In the genomic region with DNA sequence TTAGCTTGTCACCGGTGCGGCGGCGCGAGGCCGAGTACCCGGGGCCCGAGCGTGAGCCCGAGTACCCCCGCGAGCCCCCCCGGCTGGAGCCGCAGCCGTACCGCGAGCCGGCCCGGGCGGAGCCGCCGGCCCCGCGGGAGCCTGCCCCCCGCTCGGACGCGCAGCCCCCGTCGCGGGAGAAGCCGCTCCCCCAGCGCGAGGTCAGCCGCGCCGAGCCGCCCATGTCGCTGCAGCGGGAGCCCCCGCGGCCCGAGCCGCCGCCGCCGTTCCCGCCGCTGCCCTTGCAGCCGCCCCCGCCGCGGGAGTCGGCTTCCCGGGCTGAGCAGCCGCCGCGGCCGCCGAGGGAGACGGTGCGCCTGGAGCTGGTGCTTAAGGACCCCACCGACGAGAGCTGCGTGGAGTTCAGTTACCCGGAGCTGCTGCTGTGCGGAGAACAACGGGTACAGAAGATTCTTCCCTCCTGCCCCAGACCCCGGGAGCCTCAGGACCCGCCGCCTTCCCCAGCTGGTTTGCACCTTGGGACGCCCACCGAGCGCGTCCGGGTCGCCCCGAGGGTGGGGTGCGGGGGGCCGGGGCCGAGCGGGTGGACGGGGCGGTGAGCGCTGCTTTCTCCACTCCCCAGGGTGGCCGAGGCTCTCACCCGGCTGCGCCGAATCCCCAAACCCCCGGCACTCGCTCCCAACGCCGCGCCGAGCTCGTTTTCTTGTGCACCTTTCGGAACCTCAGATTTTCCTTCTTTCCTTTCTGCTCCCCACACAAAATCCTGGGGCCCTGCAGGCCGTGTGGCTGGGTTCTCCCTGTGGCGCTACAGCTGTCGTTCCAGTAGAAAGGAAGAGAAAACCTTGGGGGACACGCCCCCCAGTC, we compare ENCODE assay signal across 1 cellular context.
TF ChIP-seq lines count a peak whose summit lies in the region.

No MANE protein-coding gene starts in this region.

TF ChIP-seq in HepG2, 621 proteins besides CTCF, POLR2A, EP300 and RAD21 (continued from another document and continues in another):
- TF ChIP-seq, protein P1, sequence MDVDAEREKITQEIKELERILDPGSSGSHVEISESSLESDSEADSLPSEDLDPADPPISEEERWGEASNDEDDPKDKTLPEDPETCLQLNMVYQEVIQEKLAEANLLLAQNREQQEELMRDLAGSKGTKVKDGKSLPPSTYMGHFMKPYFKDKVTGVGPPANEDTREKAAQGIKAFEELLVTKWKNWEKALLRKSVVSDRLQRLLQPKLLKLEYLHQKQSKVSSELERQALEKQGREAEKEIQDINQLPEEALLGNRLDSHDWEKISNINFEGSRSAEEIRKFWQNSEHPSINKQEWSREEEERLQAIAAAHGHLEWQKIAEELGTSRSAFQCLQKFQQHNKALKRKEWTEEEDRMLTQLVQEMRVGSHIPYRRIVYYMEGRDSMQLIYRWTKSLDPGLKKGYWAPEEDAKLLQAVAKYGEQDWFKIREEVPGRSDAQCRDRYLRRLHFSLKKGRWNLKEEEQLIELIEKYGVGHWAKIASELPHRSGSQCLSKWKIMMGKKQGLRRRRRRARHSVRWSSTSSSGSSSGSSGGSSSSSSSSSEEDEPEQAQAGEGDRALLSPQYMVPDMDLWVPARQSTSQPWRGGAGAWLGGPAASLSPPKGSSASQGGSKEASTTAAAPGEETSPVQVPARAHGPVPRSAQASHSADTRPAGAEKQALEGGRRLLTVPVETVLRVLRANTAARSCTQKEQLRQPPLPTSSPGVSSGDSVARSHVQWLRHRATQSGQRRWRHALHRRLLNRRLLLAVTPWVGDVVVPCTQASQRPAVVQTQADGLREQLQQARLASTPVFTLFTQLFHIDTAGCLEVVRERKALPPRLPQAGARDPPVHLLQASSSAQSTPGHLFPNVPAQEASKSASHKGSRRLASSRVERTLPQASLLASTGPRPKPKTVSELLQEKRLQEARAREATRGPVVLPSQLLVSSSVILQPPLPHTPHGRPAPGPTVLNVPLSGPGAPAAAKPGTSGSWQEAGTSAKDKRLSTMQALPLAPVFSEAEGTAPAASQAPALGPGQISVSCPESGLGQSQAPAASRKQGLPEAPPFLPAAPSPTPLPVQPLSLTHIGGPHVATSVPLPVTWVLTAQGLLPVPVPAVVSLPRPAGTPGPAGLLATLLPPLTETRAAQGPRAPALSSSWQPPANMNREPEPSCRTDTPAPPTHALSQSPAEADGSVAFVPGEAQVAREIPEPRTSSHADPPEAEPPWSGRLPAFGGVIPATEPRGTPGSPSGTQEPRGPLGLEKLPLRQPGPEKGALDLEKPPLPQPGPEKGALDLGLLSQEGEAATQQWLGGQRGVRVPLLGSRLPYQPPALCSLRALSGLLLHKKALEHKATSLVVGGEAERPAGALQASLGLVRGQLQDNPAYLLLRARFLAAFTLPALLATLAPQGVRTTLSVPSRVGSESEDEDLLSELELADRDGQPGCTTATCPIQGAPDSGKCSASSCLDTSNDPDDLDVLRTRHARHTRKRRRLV (CRISPR knock-in tag; IDR thresholded peaks at IDR 0.05), result no peak
- peak; percentile 92; the same call in 1 of the 2 replicates for TF ChIP-seq SAP130 (CRISPR knock-in tag; IDR thresholded peaks at IDR 0.05; ENCODE audit: low read depth)
- 0 out of 2 replicates have a peak, but pooled peaks have one; percentile 29 for TF ChIP-seq CBX5 (CRISPR knock-in tag; IDR thresholded peaks at IDR 0.05; ENCODE audit: borderline replicate concordance)
- peak; percentile 92; the same call in 1 of the 2 replicates for TF ChIP-seq KMT2A (CRISPR knock-in tag; IDR thresholded peaks at IDR 0.05)
- TF ChIP-seq, protein P2, sequence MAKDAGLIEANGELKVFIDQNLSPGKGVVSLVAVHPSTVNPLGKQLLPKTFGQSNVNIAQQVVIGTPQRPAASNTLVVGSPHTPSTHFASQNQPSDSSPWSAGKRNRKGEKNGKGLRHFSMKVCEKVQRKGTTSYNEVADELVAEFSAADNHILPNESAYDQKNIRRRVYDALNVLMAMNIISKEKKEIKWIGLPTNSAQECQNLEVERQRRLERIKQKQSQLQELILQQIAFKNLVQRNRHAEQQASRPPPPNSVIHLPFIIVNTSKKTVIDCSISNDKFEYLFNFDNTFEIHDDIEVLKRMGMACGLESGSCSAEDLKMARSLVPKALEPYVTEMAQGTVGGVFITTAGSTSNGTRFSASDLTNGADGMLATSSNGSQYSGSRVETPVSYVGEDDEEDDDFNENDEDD (CRISPR knock-in tag; IDR thresholded peaks at IDR 0.05; ENCODE audit: borderline replicate concordance), result 0 out of 2 replicates have a peak, but pooled peaks have one; percentile 11
- TF ChIP-seq, protein P3, sequence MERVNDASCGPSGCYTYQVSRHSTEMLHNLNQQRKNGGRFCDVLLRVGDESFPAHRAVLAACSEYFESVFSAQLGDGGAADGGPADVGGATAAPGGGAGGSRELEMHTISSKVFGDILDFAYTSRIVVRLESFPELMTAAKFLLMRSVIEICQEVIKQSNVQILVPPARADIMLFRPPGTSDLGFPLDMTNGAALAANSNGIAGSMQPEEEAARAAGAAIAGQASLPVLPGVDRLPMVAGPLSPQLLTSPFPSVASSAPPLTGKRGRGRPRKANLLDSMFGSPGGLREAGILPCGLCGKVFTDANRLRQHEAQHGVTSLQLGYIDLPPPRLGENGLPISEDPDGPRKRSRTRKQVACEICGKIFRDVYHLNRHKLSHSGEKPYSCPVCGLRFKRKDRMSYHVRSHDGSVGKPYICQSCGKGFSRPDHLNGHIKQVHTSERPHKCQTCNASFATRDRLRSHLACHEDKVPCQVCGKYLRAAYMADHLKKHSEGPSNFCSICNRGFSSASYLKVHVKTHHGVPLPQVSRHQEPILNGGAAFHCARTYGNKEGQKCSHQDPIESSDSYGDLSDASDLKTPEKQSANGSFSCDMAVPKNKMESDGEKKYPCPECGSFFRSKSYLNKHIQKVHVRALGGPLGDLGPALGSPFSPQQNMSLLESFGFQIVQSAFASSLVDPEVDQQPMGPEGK (CRISPR knock-in tag; IDR thresholded peaks at IDR 0.05), result peak; percentile 95; the same call in 1 of the 2 replicates
- TF ChIP-seq ZKSCAN8 (CRISPR knock-in tag; IDR thresholded peaks at IDR 0.05; ENCODE audit: borderline replicate concordance), result no peak
- TF ChIP-seq KDM4B (CRISPR knock-in tag; IDR thresholded peaks at IDR 0.05), result 0 out of 2 replicates have a peak, but pooled peaks have one; percentile 41
- no peak for TF ChIP-seq KDM5B (CRISPR knock-in tag; IDR thresholded peaks at IDR 0.05; ENCODE audit: borderline replicate concordance)
- 0 out of 2 replicates have a peak, but pooled peaks have one; percentile 60 for TF ChIP-seq ZBTB7B (CRISPR knock-in tag; IDR thresholded peaks at IDR 0.05)
- TF ChIP-seq MXD4 (CRISPR knock-in tag; IDR thresholded peaks at IDR 0.05), result 0 out of 2 replicates have a peak, but pooled peaks have one; percentile 63
- TF ChIP-seq ZNF775 (CRISPR knock-in tag; IDR thresholded peaks at IDR 0.05; ENCODE audit: borderline replicate concordance), result no peak
- peak; percentile 47; the same call in 1 of the 2 replicates for TF ChIP-seq SALL1 (CRISPR knock-in tag; IDR thresholded peaks at IDR 0.05)
- TF ChIP-seq SIX4 (CRISPR knock-in tag; IDR thresholded peaks at IDR 0.05), result no peak
- TF ChIP-seq SIN3A (IDR thresholded peaks at IDR 0.05; ENCODE audit: borderline replicate concordance, low read depth, low read length), result peak; percentile 65; the same call in 1 of the 2 replicates
- TF ChIP-seq CENPT (CRISPR knock-in tag; IDR thresholded peaks at IDR 0.05; ENCODE audit: low read depth), result 0 out of 2 replicates have a peak, but pooled peaks have one; percentile 19
- TF ChIP-seq, protein P4, sequence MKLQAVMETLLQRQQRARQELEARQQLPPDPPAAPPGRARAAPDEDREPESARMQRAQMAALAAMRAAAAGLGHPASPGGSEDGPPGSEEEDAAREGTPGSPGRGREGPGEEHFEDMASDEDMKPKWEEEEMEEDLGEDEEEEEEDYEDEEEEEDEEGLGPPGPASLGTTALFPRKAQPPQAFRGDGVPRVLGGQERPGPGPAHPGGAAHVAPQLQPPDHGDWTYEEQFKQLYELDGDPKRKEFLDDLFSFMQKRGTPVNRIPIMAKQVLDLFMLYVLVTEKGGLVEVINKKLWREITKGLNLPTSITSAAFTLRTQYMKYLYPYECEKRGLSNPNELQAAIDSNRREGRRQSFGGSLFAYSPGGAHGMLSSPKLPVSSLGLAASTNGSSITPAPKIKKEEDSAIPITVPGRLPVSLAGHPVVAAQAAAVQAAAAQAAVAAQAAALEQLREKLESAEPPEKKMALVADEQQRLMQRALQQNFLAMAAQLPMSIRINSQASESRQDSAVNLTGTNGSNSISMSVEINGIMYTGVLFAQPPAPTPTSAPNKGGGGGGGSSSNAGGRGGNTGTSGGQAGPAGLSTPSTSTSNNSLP (IDR thresholded peaks at IDR 0.05; ENCODE audit: low read depth, low read length), result no peak
- peak; percentile 28; the same call in 1 of the 2 replicates for TF ChIP-seq ISL2 (CRISPR knock-in tag; IDR thresholded peaks at IDR 0.05)
- TF ChIP-seq ZNF768 (CRISPR knock-in tag; IDR thresholded peaks at IDR 0.05), result peak; percentile 45; the same call in 1 of the 2 replicates
- peak; percentile 3; the same call in 1 of the 2 replicates for TF ChIP-seq ZNF253 (CRISPR knock-in tag; IDR thresholded peaks at IDR 0.05; ENCODE audit: borderline replicate concordance)
- 0 out of 2 replicates have a peak, but pooled peaks have one; percentile 21 for TF ChIP-seq ZFP1 (CRISPR knock-in tag; IDR thresholded peaks at IDR 0.05)
- no peak for TF ChIP-seq ZC3H13 (CRISPR knock-in tag; IDR thresholded peaks at IDR 0.05)
- no peak for TF ChIP-seq ZSCAN30 (CRISPR knock-in tag; IDR thresholded peaks at IDR 0.05)
- 0 out of 2 replicates have a peak, but pooled peaks have one; percentile 5 for TF ChIP-seq ZNF782 (CRISPR knock-in tag; IDR thresholded peaks at IDR 0.05; ENCODE audit: borderline replicate concordance)
- TF ChIP-seq PITX1 (CRISPR knock-in tag; IDR thresholded peaks at IDR 0.05), result 0 out of 2 replicates have a peak, but pooled peaks have one; percentile 41
- 0 out of 2 replicates have a peak, but pooled peaks have one; percentile 20 for TF ChIP-seq ZNF614 (CRISPR knock-in tag; IDR thresholded peaks at IDR 0.05; ENCODE audit: borderline replicate concordance)
- TF ChIP-seq PHF8 (CRISPR knock-in tag; IDR thresholded peaks at IDR 0.05), result peak; percentile 63; the same call in 1 of the 2 replicates
- no peak for TF ChIP-seq TOPORS (CRISPR knock-in tag; IDR thresholded peaks at IDR 0.05)
- TF ChIP-seq, protein P5, sequence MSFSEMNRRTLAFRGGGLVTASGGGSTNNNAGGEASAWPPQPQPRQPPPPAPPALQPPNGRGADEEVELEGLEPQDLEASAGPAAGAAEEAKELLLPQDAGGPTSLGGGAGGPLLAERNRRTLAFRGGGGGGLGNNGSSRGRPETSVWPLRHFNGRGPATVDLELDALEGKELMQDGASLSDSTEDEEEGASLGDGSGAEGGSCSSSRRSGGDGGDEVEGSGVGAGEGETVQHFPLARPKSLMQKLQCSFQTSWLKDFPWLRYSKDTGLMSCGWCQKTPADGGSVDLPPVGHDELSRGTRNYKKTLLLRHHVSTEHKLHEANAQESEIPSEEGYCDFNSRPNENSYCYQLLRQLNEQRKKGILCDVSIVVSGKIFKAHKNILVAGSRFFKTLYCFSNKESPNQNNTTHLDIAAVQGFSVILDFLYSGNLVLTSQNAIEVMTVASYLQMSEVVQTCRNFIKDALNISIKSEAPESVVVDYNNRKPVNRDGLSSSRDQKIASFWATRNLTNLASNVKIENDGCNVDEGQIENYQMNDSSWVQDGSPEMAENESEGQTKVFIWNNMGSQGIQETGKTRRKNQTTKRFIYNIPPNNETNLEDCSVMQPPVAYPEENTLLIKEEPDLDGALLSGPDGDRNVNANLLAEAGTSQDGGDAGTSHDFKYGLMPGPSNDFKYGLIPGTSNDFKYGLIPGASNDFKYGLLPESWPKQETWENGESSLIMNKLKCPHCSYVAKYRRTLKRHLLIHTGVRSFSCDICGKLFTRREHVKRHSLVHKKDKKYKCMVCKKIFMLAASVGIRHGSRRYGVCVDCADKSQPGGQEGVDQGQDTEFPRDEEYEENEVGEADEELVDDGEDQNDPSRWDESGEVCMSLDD (CRISPR knock-in tag; IDR thresholded peaks at IDR 0.05; ENCODE audit: borderline replicate concordance), result 0 out of 2 replicates have a peak, but pooled peaks have one; percentile 64
- peak; percentile 31; the same call in 1 of the 2 replicates for TF ChIP-seq HDAC1 (CRISPR knock-in tag; IDR thresholded peaks at IDR 0.05)
- peak; percentile 31; the same call in 1 of the 2 replicates for TF ChIP-seq NCOA2 (CRISPR knock-in tag; IDR thresholded peaks at IDR 0.05)
- TF ChIP-seq ZNF792 (CRISPR knock-in tag; IDR thresholded peaks at IDR 0.05), result 0 out of 2 replicates have a peak, but pooled peaks have one; percentile 45
- TF ChIP-seq GFI1 (CRISPR knock-in tag; IDR thresholded peaks at IDR 0.05; ENCODE audit: borderline replicate concordance), result peak; percentile 31; the same call in 1 of the 2 replicates
- TF ChIP-seq, protein P6, sequence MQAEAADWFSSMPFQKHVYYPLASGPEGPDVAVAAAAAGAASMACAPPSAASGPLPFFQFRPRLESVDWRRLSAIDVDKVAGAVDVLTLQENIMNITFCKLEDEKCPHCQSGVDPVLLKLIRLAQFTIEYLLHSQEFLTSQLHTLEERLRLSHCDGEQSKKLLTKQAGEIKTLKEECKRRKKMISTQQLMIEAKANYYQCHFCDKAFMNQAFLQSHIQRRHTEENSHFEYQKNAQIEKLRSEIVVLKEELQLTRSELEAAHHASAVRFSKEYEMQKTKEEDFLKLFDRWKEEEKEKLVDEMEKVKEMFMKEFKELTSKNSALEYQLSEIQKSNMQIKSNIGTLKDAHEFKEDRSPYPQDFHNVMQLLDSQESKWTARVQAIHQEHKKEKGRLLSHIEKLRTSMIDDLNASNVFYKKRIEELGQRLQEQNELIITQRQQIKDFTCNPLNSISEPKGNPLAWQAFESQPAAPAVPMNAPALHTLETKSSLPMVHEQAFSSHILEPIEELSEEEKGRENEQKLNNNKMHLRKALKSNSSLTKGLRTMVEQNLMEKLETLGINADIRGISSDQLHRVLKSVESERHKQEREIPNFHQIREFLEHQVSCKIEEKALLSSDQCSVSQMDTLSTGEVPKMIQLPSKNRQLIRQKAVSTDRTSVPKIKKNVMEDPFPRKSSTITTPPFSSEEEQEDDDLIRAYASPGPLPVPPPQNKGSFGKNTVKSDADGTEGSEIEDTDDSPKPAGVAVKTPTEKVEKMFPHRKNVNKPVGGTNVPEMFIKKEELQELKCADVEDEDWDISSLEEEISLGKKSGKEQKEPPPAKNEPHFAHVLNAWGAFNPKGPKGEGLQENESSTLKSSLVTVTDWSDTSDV (CRISPR knock-in tag; IDR thresholded peaks at IDR 0.05), result 0 out of 2 replicates have a peak, but pooled peaks have one; percentile 23
- TF ChIP-seq ZNF749 (CRISPR knock-in tag; IDR thresholded peaks at IDR 0.05; ENCODE audit: borderline replicate concordance), result peak; percentile 31; the same call in 1 of the 2 replicates
- peak; percentile 42; the same call in 1 of the 2 replicates for TF ChIP-seq POLR2G (IDR thresholded peaks at IDR 0.05; ENCODE audit: low read depth, low read length)
- no peak for TF ChIP-seq EEA1 (CRISPR knock-in tag; IDR thresholded peaks at IDR 0.05; ENCODE audit: borderline replicate concordance)
- 0 out of 2 replicates have a peak, but pooled peaks have one; percentile 25 for TF ChIP-seq ZNF430 (CRISPR knock-in tag; IDR thresholded peaks at IDR 0.05)
- TF ChIP-seq ZNF549 (CRISPR knock-in tag; IDR thresholded peaks at IDR 0.05), result 0 out of 2 replicates have a peak, but pooled peaks have one; percentile 2
- peak; percentile 26; the same call in 1 of the 2 replicates for TF ChIP-seq GABPB1 (CRISPR knock-in tag; IDR thresholded peaks at IDR 0.05)
- TF ChIP-seq ZNF484 (CRISPR knock-in tag; IDR thresholded peaks at IDR 0.05; ENCODE audit: borderline replicate concordance, low read depth), result no peak
- peak; percentile 18 for TF ChIP-seq YY1 (IDR thresholded peaks at IDR 0.05; ENCODE audit: insufficient read depth, insufficient replicate concordance, low read depth, low read length)
- no peak for TF ChIP-seq ZNF136 (CRISPR knock-in tag; IDR thresholded peaks at IDR 0.05; ENCODE audit: low read depth)
